In genomic region chr10:3906511-3907111, GRCh38 we compare ENCODE assay signal across 12 cellular contexts.
DNase-seq lines count a peak whose midpoint lies in the region; ATAC-seq and TF ChIP-seq lines count a peak whose summit lies in the region.
"Had no signal": no experiment of that assay in that cellular context is flagged by ENCODE, and none has a peak within 500 bp of the region (broad histone marks: within the 10 kb centered on the region; RNA-seq: fewer than 3 reads in every experiment).

No MANE protein-coding gene starts in this region.

- H3K4me3 ChIP-seq in AG04450 (ENCODE audit: low read depth, low read length) (no peak overlapping the region; the same call in 1 of the 2 replicates), Panc1 (ENCODE audit: low read depth in 2 of 2, low read length in 2 of 2) (no peak overlapping the region)

- peak overlapping the region; percentile 72 for H3K27ac ChIP-seq in AG04450 (ENCODE audit: low read depth, low read length)
- peak overlapping the region; percentile 99 for H3K27ac ChIP-seq in Panc1 (ENCODE audit: low read length)

- H3K4me1 Mint-ChIP-seq in neural crest cell, result peaks cover 16% of the 10 kb centered on the region
- H3K4me1 Mint-ChIP-seq in activated naive CD4-positive, alpha-beta T cell treated with anti-CD3 and anti-CD28 coated beads, Interleukin-2, amount 10 ng/mL, durations not matched to agents 7 days and 5 days, result peaks cover 9% of the 10 kb centered on the region

- intact Hi-C loops in Panc1 (cut with micrococcal nuclease; ENCODE audit: unreplicated experiment), result no loop called here

- H3K4me1 ChIP-seq in Panc1 (ENCODE audit: control insufficient read depth, insufficient read depth, low read length), result peaks cover 44% of the 10 kb centered on the region

- H3K27me3 ChIP-seq in AG04450 (ENCODE audit: control insufficient read depth, insufficient read depth, low read length) (no peaks in the 10 kb centered on the region), Panc1 (ENCODE audit: control insufficient read depth, insufficient read depth, low read length) (no peaks in the 10 kb centered on the region)

- ATAC-seq in Panc1, result peak; percentile 91
- ATAC-seq in HG02610 (IDR thresholded peaks at IDR 0.05; ENCODE audit: unreplicated experiment), result no peak

- H3K27ac Mint-ChIP-seq in neural crest cell (ENCODE audit: unreplicated experiment), result peak overlapping the region; percentile 8
- H3K27ac Mint-ChIP-seq in activated naive CD4-positive, alpha-beta T cell treated with anti-CD3 and anti-CD28 coated beads, Interleukin-2, amount 10 ng/mL, durations not matched to agents 7 days and 5 days, result no peak overlapping the region
- H3K27ac Mint-ChIP-seq: T-helper 2 cell treated with Interferon-gamma antibody and Interleukin-4, amounts not matched to agents 5 μg/mL and 100 μg/mL, for 36 hours had no signal

- TF ChIP-seq CTCF in AG04450 (IDR thresholded peaks at IDR 0.05; ENCODE audit: low read depth, low read length) (no peak), Panc1 (IDR thresholded peaks at IDR 0.05) (no peak), neural crest cell (conservative IDR thresholded peaks at IDR 0.05) (no peak)

- peak; percentile 82 for DNase-seq in AG04450 (ENCODE audit: low read depth, low spot score)
- peak; percentile 89 for DNase-seq in Panc1 (ENCODE audit: low read depth, low spot score)
- peak; percentile 70 for DNase-seq in fibroblast of gingiva (ENCODE audit: low read depth)
- no peak for DNase-seq in neural crest cell (ENCODE audit: low read depth, low spot score)
- DNase-seq in NCI-H1694 treated with DMSO at 0.1 percent for 48 hours (lab: John Stamatoyannopoulos, UW), result no peak
- DNase-seq in activated naive CD4-positive, alpha-beta T cell treated with anti-CD3 and anti-CD28 coated beads, Interleukin-2, amount 10 ng/mL, durations not matched to agents 7 days and 5 days, result no peak
- no peak for DNase-seq in activated CD4-positive, alpha-beta T cell treated with anti-CD3 and anti-CD28 coated beads for 1 hour
- DNase-seq: anterior cingulate cortex; NCI-H187 treated with DMSO at 0.1 percent for 48 hours; stimulated activated CD4-positive, alpha-beta T cell treated with anti-CD3 and anti-CD28 coated beads, Interleukin-2, amount 100 ng/mL, for 48 hours had no signal

- no peaks in the 10 kb centered on the region for H3K27me3 Mint-ChIP-seq in neural crest cell (ENCODE audit: low read depth)
- peaks cover 5% of the 10 kb centered on the region for H3K27me3 Mint-ChIP-seq in activated naive CD4-positive, alpha-beta T cell treated with anti-CD3 and anti-CD28 coated beads, Interleukin-2, amount 10 ng/mL, durations not matched to agents 7 days and 5 days

- H3K9me3 Mint-ChIP-seq in neural crest cell, result peaks cover 2% of the 10 kb centered on the region
- H3K9me3 Mint-ChIP-seq in activated naive CD4-positive, alpha-beta T cell treated with anti-CD3 and anti-CD28 coated beads, Interleukin-2, amount 10 ng/mL, durations not matched to agents 7 days and 5 days, result no peaks in the 10 kb centered on the region
- H3K9me3 Mint-ChIP-seq: T-helper 2 cell treated with Interferon-gamma antibody and Interleukin-4, amounts not matched to agents 5 μg/mL and 100 μg/mL, for 36 hours had no signal

- BruUV-seq in Panc1 (replicated peaks; lab: Mats Ljungman, UMichigan), result no TSS peak

- in situ Hi-C loops in Panc1 (cut with HindIII; ENCODE audit: low pct_unique_long_range_greater_than_20kb, low sequenced_read_pairs), result no loop called here

- peaks cover 7% of the 10 kb centered on the region for H3K36me3 Mint-ChIP-seq in neural crest cell (ENCODE audit: low read depth)
- no peaks in the 10 kb centered on the region for H3K36me3 Mint-ChIP-seq in activated naive CD4-positive, alpha-beta T cell treated with anti-CD3 and anti-CD28 coated beads, Interleukin-2, amount 10 ng/mL, durations not matched to agents 7 days and 5 days

- H3K4me3 Mint-ChIP-seq in neural crest cell, result no peak overlapping the region
- H3K4me3 Mint-ChIP-seq in activated naive CD4-positive, alpha-beta T cell treated with anti-CD3 and anti-CD28 coated beads, Interleukin-2, amount 10 ng/mL, durations not matched to agents 7 days and 5 days, result no peak overlapping the region
- H3K4me3 Mint-ChIP-seq: T-helper 2 cell treated with Interferon-gamma antibody and Interleukin-4, amounts not matched to agents 5 μg/mL and 100 μg/mL, for 36 hours had no signal

- no peaks in the 10 kb centered on the region for H3K9me3 ChIP-seq in AG04450 (ENCODE audit: control insufficient read depth, insufficient read depth, low read length)
- no peaks in the 10 kb centered on the region; the same call in 1 of the 2 replicates for H3K9me3 ChIP-seq in Panc1 (ENCODE audit: control insufficient read depth, insufficient read depth, low read depth, low read length)

- CTCF ChIA-PET in AG04450 (lab: Charles Lee) (interaction anchor here (0.6 to 0.7 kb wide), 2 partner anchors 41 to 773 kb away, joined by 3 to 7 read pairs; no protein-coding TSS in a partner anchor), Panc1 (lab: Charles Lee) (interaction anchor here (0.7 to 0.8 kb wide), 2 partner anchors 679 to 709 kb away, joined by 4 to 7 read pairs; no protein-coding TSS in a partner anchor)
- CTCF ChIA-PET in activated naive CD4-positive, alpha-beta T cell treated with anti-CD3 and anti-CD28 coated beads, Interleukin-2, amount 10 ng/mL, durations not matched to agents 7 days and 5 days (lab: Charles Lee), result interaction anchor here (0.6 to 0.8 kb wide), 3 partner anchors 16 to 635 kb away, joined by 3 to 4 read pairs (median 4); no protein-coding TSS in a partner anchor

- POLR2A ChIA-PET in AG04450 (lab: Yijun Ruan, JAX), result interaction anchor here (0.5 to 3.1 kb wide), 8 partner anchors 41 to 858 kb away, joined by 3 to 47 read pairs (median 4); partner anchors contain the start of gene KLF6
- POLR2A ChIA-PET in Panc1 (lab: Charles Lee), result interaction anchor here (0.5 to 1.4 kb wide), 10 partner anchors 48 to 764 kb away, joined by 3 to 11 read pairs (median 4); partner anchors contain the start of gene KLF6

- H3K36me3 ChIP-seq in Panc1 (ENCODE audit: control insufficient read depth, insufficient read depth, low read length), result no peaks in the 10 kb centered on the region

Comparison
In these comparisons a context has a peak if more than half of its experiments do, and no peak if none do; other contexts are left out.
1. DNase-seq: peak in AG04450 (single experiment), Panc1 (single experiment) and fibroblast of gingiva (single experiment); none in neural crest cell (single experiment), NCI-H1694 treated with DMSO at 0.1 percent for 48 hours (single experiment), activated naive CD4-positive, alpha-beta T cell treated with anti-CD3 and anti-CD28 coated beads, Interleukin-2, amount 10 ng/mL, durations not matched to agents 7 days and 5 days (single experiment) and activated CD4-positive, alpha-beta T cell treated with anti-CD3 and anti-CD28 coated beads for 1 hour (single experiment).